Comparison of ENCODE assay signal across 31 cellular contexts in genomic region chr12:68768431-68768934, GRCh38.
"Had no signal": no experiment of that assay in that cellular context is flagged by ENCODE, and none has a peak within 500 bp of the region (broad histone marks: within the 10 kb centered on the region; RNA-seq: fewer than 3 reads in every experiment).

No MANE protein-coding gene starts in this region.

- H3K4me3 ChIP-seq: coronary artery, esophagus muscularis mucosa, heart left ventricle had no signal

- FAIRE-seq: astrocyte, bronchial epithelial cell, frontal cortex had no signal

- ATAC-seq: activated CD4-positive, alpha-beta T cell treated with anti-CD3 and anti-CD28 coated beads for 36 hours; activated naive CD4-positive, alpha-beta T cell treated with anti-CD3 and anti-CD28 coated beads, Interleukin-2, amount 50 U/mL, for 72 hours; activated T-cell treated with anti-CD3 and anti-CD28 coated beads, Interleukin-2, amount 50 U/mL, for 72 hours; effector memory CD8-positive, alpha-beta T cell; heart left ventricle; T-helper 17 cell had no signal

- H3K27ac ChIP-seq: brain microvascular endothelial cell, coronary artery, esophagus muscularis mucosa, heart left ventricle had no signal

- DNase-seq: activated CD4-positive, alpha-beta memory T cell treated with anti-CD3 and anti-CD28 coated beads, Interleukin-2, amount 10 ng/mL, durations not matched to agents 7 days and 5 days; activated CD4-positive, alpha-beta T cell treated with anti-CD3 and anti-CD28 coated beads for 36 hours; activated CD4-positive, alpha-beta T cell treated with anti-CD3 and anti-CD28 coated beads, Interleukin-2, amount 10 ng/mL, durations not matched to agents 7 days and 5 days; activated CD4-positive, alpha-beta T cell treated with anti-CD3 and anti-CD28 coated beads, Interleukin-2, amount 50 U/mL, for 4 hours; activated CD4-positive, CD25-positive, alpha-beta regulatory T cell; activated CD4-positive, CD25-positive, alpha-beta regulatory T cell treated with anti-CD3 and anti-CD28 coated beads, Interleukin-2, amount 50 U/mL, for 72 hours; activated CD8-positive, alpha-beta memory T cell treated with anti-CD3 and anti-CD28 coated beads, Interleukin-2, amount 50 U/mL, for 48 hours; activated gamma-delta T cell; activated naive CD4-positive, alpha-beta T cell; activated naive CD4-positive, alpha-beta T cell treated with anti-CD3 and anti-CD28 coated beads, Interleukin-2, amount 10 ng/mL, durations not matched to agents 7 days and 5 days; activated naive CD8-positive, alpha-beta T cell treated with anti-CD3 and anti-CD28 coated beads, Interleukin-2, amount 10 ng/mL, durations not matched to agents 7 days and 5 days; activated T-cell treated with anti-CD3 and anti-CD28 coated beads for 4 hours; activated T-cell treated with anti-CD3 and anti-CD28 coated beads, Interleukin-2, amount 50 U/mL, for 24 hours; activated T-cell treated with anti-CD3 and anti-CD28 coated beads, Interleukin-2, amount 50 U/mL, for 72 hours; amniotic stem cell; anterior cingulate cortex; brain microvascular endothelial cell; dermis blood vessel endothelial cell; effector CD4-positive, alpha-beta T cell; effector memory CD8-positive, alpha-beta T cell; erythroblast; heart left ventricle; hypothalamus; T-helper 17 cell; T1000 had no signal

- H3K27me3 ChIP-seq: brain microvascular endothelial cell, esophagus muscularis mucosa, heart left ventricle had no signal

- H3K9me3 ChIP-seq: esophagus muscularis mucosa, heart left ventricle had no signal

- H3K4me1 ChIP-seq: esophagus muscularis mucosa, heart left ventricle had no signal
